Comparison of ENCODE assay signal across 9 cellular contexts in the genomic region with DNA sequence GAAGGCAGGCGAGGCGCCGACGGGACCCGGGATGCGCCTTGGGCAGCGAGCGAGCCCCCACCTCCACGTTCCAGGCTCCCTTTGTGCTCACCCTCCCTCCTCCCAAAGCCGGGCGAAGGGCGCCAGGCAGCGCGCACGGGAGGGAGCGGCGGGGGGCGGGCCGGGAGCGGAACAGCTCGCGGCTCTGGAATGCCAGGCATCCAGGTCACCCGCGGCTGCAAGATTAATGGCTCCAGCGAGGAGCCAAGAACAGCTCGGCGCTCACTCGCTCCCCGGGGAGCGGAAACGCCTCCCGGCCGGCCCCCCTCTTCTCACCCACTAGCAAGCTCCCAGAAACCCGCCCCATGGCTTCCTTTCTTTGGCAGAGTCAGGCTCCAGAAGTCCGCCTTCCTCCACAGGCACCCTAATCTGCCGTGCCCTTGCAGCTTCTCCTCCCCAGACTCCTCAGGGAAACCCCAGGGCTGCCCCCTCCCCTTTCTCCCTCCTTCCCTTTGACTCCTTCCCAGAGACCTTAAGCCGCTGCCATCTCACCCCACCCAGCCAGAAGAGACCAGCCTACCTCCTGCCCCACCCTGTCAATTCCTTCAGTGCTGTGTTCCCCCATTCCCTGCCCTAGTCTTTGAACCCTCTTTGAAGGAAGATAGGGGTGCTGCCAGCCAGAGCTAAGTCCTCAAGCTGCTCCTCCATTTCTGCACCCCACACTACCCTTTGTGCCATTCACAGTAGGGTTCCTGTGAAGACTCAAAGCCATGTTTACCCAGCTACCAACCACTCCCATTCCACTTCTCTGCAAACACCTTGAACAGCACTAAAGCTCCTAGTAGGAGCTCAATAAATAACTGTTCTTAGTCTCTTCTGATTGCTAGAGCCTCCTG. TPM values are rescaled to one million over a fixed set of nuclear protein-coding genes. Genes with fewer than 3 reads are reported as not detected.
DNase-seq lines count a peak whose midpoint lies in the region; ATAC-seq, FAIRE-seq and TF ChIP-seq lines count a peak whose summit lies in the region.
"Had no signal": no experiment of that assay in that cellular context is flagged by ENCODE, and none has a peak within 500 bp of the region (broad histone marks: within the 10 kb centered on the region; RNA-seq: fewer than 3 reads in every experiment).

No MANE protein-coding gene starts in this region.

- TF ChIP-seq CTCF in MM.1S (IDR thresholded peaks at IDR 0.05; ENCODE audit: low read length) (no peak), fibroblast of pulmonary artery (IDR thresholded peaks at IDR 0.05; ENCODE audit: low read length, missing control alignments) (no peak)

- H3F3A ChIP-seq in MM.1S (ENCODE audit: insufficient read depth, low read length): 0 out of 2 replicates have a peak, but pooled peaks cover 3% of the 10 kb centered on the region

- H4K20me1 ChIP-seq in MM.1S (ENCODE audit: insufficient read depth, low read length): no peaks in the 10 kb centered on the region

- H2AFZ ChIP-seq in MM.1S (ENCODE audit: low read length): 0 out of 2 replicates have a peak overlapping the region, but pooled peaks have one; percentile 17

- no peaks in the 10 kb centered on the region for H3K27me3 ChIP-seq in MM.1S (replicated peaks; ENCODE audit: insufficient read depth, low read length)

- H3K4me2 ChIP-seq in MM.1S (ENCODE audit: low read depth, low read length): peak overlapping the region; percentile 41

- ATAC-seq in HG03039 (IDR thresholded peaks at IDR 0.05; ENCODE audit: unreplicated experiment): no peak

- no peaks in the 10 kb centered on the region for H3K9me2 ChIP-seq in MM.1S (replicated peaks; ENCODE audit: insufficient read depth, low read length)

- no peaks in the 10 kb centered on the region for H3K36me3 ChIP-seq in MM.1S (replicated peaks; ENCODE audit: insufficient read depth, low read length)

- H3K9me3 ChIP-seq in MM.1S (replicated peaks; ENCODE audit: insufficient read depth, low read length): no peaks in the 10 kb centered on the region

- H3K4me3 ChIP-seq in MM.1S (ENCODE audit: low read length): no peak overlapping the region
- no peak overlapping the region for H3K4me3 ChIP-seq in fibroblast of pulmonary artery (replicated peaks; ENCODE audit: low read depth, low read length)

- no peak overlapping the region for H3K9ac ChIP-seq in MM.1S (ENCODE audit: low read length)

- H3K79me2 ChIP-seq in MM.1S (ENCODE audit: low read length): no peaks in the 10 kb centered on the region

- no peak for FAIRE-seq in urothelium cell line (lab: Jason Lieb, UNC)

- DNase-seq in DMS79 treated with DMSO at 0.1 percent for 48 hours (lab: John Stamatoyannopoulos, UW): peak; percentile 70
- DNase-seq in MM.1S: no peak
- DNase-seq in activated naive CD4-positive, alpha-beta T cell treated with Interleukin-2 at 50 U/mL for 16 hours: peak; percentile 14
- DNase-seq in fibroblast of pulmonary artery (ENCODE audit: low read depth): peak; percentile 96
- DNase-seq in myocyte (ENCODE audit: low read depth): peak; percentile 96
- peak; percentile 93 for DNase-seq in urothelium cell line (ENCODE audit: low spot score)
- no peak for DNase-seq in NCI-H1694 treated with DMSO at 0.1 percent for 48 hours (lab: John Stamatoyannopoulos, UW)

- peaks cover 17% of the 10 kb centered on the region for H3K4me1 ChIP-seq in MM.1S (ENCODE audit: low read length)

- H3K27ac ChIP-seq in MM.1S (ENCODE audit: low read length): no peak overlapping the region
- H3K27ac ChIP-seq: VCaP had no signal

RNA-seq across cellular contexts. Expression of a gene that starts 9.9 kb away (rescaled TPM):
- total RNA-seq in myocyte: 116 and 125 TPM in 2 replicates
- polyA plus RNA-seq in myocyte (2012): 77.4 TPM

Comparison
In these comparisons a context has a peak if more than half of its experiments do, and no peak if none do; other contexts are left out.
1. DNase-seq: peak in DMS79 treated with DMSO at 0.1 percent for 48 hours (single experiment), activated naive CD4-positive, alpha-beta T cell treated with Interleukin-2 at 50 U/mL for 16 hours (single experiment), fibroblast of pulmonary artery (single experiment), myocyte (single experiment) and urothelium cell line (single experiment); none in MM.1S (single experiment) and NCI-H1694 treated with DMSO at 0.1 percent for 48 hours (single experiment).